23 cellular contexts compared by ENCODE assay signal in genomic region chr3:67325231-67325630, GRCh38.
DNase-seq lines count a peak whose midpoint lies in the region; TF ChIP-seq lines count a peak whose summit lies in the region.
"Had no signal": no experiment of that assay in that cellular context is flagged by ENCODE, and none has a peak within 500 bp of the region (broad histone marks: within the 10 kb centered on the region; RNA-seq: fewer than 3 reads in every experiment).

No MANE protein-coding gene starts in this region.

- intact Hi-C loops in testis (cut with DNase I; ENCODE audit: low total_unique reads) = no loop called here

- H3K27ac ChIP-seq in testis = no peak overlapping the region
- H3K27ac ChIP-seq: 22Rv1, C4-2B had no signal

- no peaks in the 10 kb centered on the region for H3K36me3 ChIP-seq in testis (ENCODE audit: low read depth, missing control alignments)

- H3K9me3 ChIP-seq in testis = no peaks in the 10 kb centered on the region
- H3K9me3 ChIP-seq: SK-N-SH had no signal

- H3K4me1 ChIP-seq in testis = no peaks in the 10 kb centered on the region

- TF ChIP-seq POLR2A in testis (IDR thresholded peaks at IDR 0.05) = no peak

- TF ChIP-seq CTCF in testis (IDR thresholded peaks at IDR 0.05) = no peak

- WGBS in testis, 2 donors = 84 to 91% methylated on average over 6 of the region's 6 CpGs

- no peak overlapping the region for H3K4me3 ChIP-seq in testis
- H3K4me3 ChIP-seq: GM12878 had no signal

- no peaks in the 10 kb centered on the region for H3K27me3 ChIP-seq in testis

- peak; percentile 1 for DNase-seq in DMS 273 (lab: John Stamatoyannopoulos, UW; ENCODE audit: unreplicated experiment)
- DNase-seq in DMS 273 treated with DMSO at 0.1 percent for 48 hours (lab: John Stamatoyannopoulos, UW) = no peak
- peak; percentile 46 for DNase-seq in COLO668 (lab: John Stamatoyannopoulos, UW; ENCODE audit: unreplicated experiment)
- peak; percentile 1 for DNase-seq in NCI-H2081 treated with DMSO at 0.1 percent for 48 hours (lab: John Stamatoyannopoulos, UW)
- peak; percentile 67 for DNase-seq in NCI-H69 (lab: John Stamatoyannopoulos, UW)
- DNase-seq in stimulated activated naive CD4-positive, alpha-beta T cell treated with Interleukin-2 at 50 U/mL for 16 hours (lab: John Stamatoyannopoulos, UW) = no peak
- DNase-seq in NCI-H128 (lab: John Stamatoyannopoulos, UW; ENCODE audit: unreplicated experiment) = no peak
- no peak for DNase-seq in testis
- DNase-seq: Calu3; CD8-positive, alpha-beta memory T cell; KG1; NCI-H1048; NCI-H1436 treated with DMSO at 0.1 percent for 48 hours; NCI-H2029; NCI-H446; NCI-H526 treated with DMSO at 0.1 percent for 48 hours; NK-92 treated with Interleukin-12 subunit alpha and Interleukin-12 subunit beta, amount 100 ng/mL, for 24 hours; PC-3; SK-N-SH; SW 1271 had no signal

Comparison
In these comparisons a context has a peak if more than half of its experiments do, and no peak if none do; other contexts are left out.
1. DNase-seq: peak in DMS 273 (single experiment), COLO668 (single experiment), NCI-H2081 treated with DMSO at 0.1 percent for 48 hours (single experiment) and NCI-H69 (single experiment); none in DMS 273 treated with DMSO at 0.1 percent for 48 hours (single experiment), stimulated activated naive CD4-positive, alpha-beta T cell treated with Interleukin-2 at 50 U/mL for 16 hours (single experiment), NCI-H128 (single experiment) and testis (single experiment).